ENCODE assay signal across 22 cellular contexts in genomic region chr2:86341470-86341869, GRCh38. TPM values are rescaled to one million over a fixed set of nuclear protein-coding genes. Genes with fewer than 3 reads are reported as not detected.
"Had no signal": no experiment of that assay in that cellular context is flagged by ENCODE, and none has a peak within 500 bp of the region (broad histone marks: within the 10 kb centered on the region; RNA-seq: fewer than 3 reads in every experiment).

No MANE protein-coding gene starts in this region.

- H3K9me3 ChIP-seq: mucosa of descending colon, right lobe of liver, testis, upper lobe of right lung had no signal

- DNase-seq: hypothalamus; immature natural killer cell; left ventricle myocardium inferior; mesendoderm; mucosa of descending colon; naive thymus-derived CD4-positive, alpha-beta T cell; ovary; right lobe of liver; stimulated activated CD4-positive, alpha-beta T cell treated with anti-CD3 and anti-CD28 coated beads, Interleukin-12 subunit alpha, Interleukin-12 subunit beta, amount 100 ng/mL, for 4 hours; stimulated activated CD4-positive, alpha-beta T cell treated with anti-CD3 and anti-CD28 coated beads, Interleukin-15, amount 100 ng/mL, for 24 hours; stimulated activated CD4-positive, alpha-beta T cell treated with anti-CD3 and anti-CD28 coated beads, Interleukin-2, amount 100 ng/mL, for 24 hours; stimulated activated CD4-positive, alpha-beta T cell treated with anti-CD3 and anti-CD28 coated beads, Interleukin-4, amount 100 ng/mL, for 1 hour; stimulated activated naive B cell treated with anti-CD40 and anti-IgM and Interleukin-4, amounts not matched to agents 10 μg/mL and 1 μg/mL and 100 μg/mL, for 72 hours; stimulated activated naive CD8-positive, alpha-beta T cell treated with anti-CD3 and anti-CD28 coated beads, Interleukin-15, Interleukin-2, amounts not matched to agents 100 U/mL and 50 U/mL, for 24 hours; stomach; testis; tibial artery; trophoblast cell; upper lobe of right lung had no signal

- H3K27me3 ChIP-seq: ovary, right atrium auricular region, right lobe of liver, testis, tibial artery had no signal

- H3K27ac ChIP-seq: left ventricle myocardium inferior, ovary, right atrium auricular region, right lobe of liver, stomach, tibial artery, upper lobe of right lung had no signal

- H3K36me3 ChIP-seq: left ventricle myocardium inferior, ovary, right atrium auricular region, right lobe of liver, stomach, tibial artery, upper lobe of right lung had no signal

- H3K4me3 ChIP-seq: left ventricle myocardium inferior, lung, mucosa of descending colon, ovary, right atrium auricular region, right lobe of liver, stomach, testis, tibial artery, upper lobe of right lung had no signal

RNA-seq across cellular contexts. Expression of gene REEP1, which starts 4.0 kb away (rescaled TPM):
- total RNA-seq: natural killer cell treated with Interleukin-12 subunit alpha and Interleukin-12 subunit beta and Interleukin-15 and Interleukin-18, amount 100 ng/mL, for 72 hours had no signal
